11 cellular contexts compared by ENCODE assay signal in the genomic region with DNA sequence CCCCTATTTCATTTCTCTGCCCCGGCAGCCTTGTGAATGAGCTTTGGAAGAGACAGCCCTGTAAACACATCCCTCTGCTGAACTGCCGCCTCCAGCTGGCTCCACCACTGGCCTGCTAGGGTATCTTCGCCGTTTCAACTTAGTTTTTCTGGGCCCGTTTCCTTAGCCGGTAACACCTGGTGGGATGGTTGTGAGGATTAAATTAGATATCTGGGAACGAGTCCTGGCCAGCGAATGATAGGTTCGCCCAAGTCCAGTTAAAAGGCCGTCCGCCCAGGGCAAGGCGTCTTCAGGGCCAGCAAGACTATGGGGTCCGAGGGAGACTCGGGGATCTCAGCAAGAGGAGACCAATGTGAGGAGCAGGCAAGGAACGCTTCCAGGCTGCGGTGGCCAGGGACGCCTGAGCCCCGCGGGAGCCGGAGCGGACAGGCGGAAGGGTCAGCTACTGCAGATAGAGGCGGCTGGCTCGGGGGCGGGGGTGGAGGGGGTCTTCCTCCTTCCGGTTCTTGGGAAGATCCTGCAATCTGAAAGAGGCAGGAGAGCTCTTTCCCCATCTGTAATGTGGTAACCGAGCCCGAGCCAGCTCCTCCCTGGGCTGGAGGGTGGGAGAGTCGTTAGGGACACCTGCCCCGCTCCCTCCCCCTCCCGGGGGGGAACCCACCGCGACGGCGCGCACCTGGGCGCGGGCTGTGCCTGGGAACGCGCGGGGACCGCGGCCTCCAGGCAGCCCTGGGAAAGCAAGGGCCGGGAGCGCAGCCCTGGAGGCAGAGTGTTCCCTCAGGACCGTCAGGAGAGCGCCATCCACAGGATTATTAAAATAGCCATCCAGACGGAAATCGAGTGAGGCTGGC. TPM values are rescaled to one million over a fixed set of nuclear protein-coding genes. Genes with fewer than 3 reads are reported as not detected.
DNase-seq lines count a peak whose midpoint lies in the region; ATAC-seq and TF ChIP-seq lines count a peak whose summit lies in the region.
"Had no signal": no experiment of that assay in that cellular context is flagged by ENCODE, and none has a peak within 500 bp of the region (broad histone marks: within the 10 kb centered on the region; RNA-seq: fewer than 3 reads in every experiment).

No MANE protein-coding gene starts in this region.

- H3K27me3 ChIP-seq in hepatocyte (no peaks in the 10 kb centered on the region), prostate gland (replicated peaks; ENCODE audit: insufficient read depth) (no peaks in the 10 kb centered on the region), A673 (replicated peaks; ENCODE audit: insufficient read depth, low read depth, low read length, poor library complexity) (no peaks in the 10 kb centered on the region)
- H3K27me3 ChIP-seq in CD8-positive, alpha-beta memory T cell (ENCODE audit: insufficient read depth, low read length, poor library complexity, severe bottlenecking): peaks cover 8% of the 10 kb centered on the region

- no peaks in the 10 kb centered on the region for H3K79me2 ChIP-seq in hepatocyte

- TF ChIP-seq POLR2A in prostate gland (IDR thresholded peaks at IDR 0.05): no peak

- CTCF ChIA-PET in T-cell (lab: Charles Lee) (interaction anchor here (0.7 kb wide), 2 partner anchors 47 to 101 kb away, joined by 3 to 6 read pairs; no protein-coding TSS in a partner anchor), A673 (lab: Charles Lee) (no interaction called here)
- CTCF ChIA-PET in CD8-positive, alpha-beta memory T cell (lab: Charles Lee): no interaction called here

- no TSS peak for BruUV-seq in A673 (replicated peaks; lab: Mats Ljungman, UMichigan)

- peaks cover 4 to 16% of the 10 kb centered on the region in 2 donors for H3K27me3 Mint-ChIP-seq in T-cell
- peaks cover 15 to 18% of the 10 kb centered on the region in 2 donors for H3K27me3 Mint-ChIP-seq in CD8-positive, alpha-beta memory T cell

- TF ChIP-seq CTCF in hepatocyte (IDR thresholded peaks at IDR 0.05; ENCODE audit: poor library complexity) (peak; percentile 32), prostate gland (IDR thresholded peaks at IDR 0.05) (no peak), A673 (conservative IDR thresholded peaks at IDR 0.05; ENCODE audit: low read depth, low read length) (no peak; the same call in 1 of the 2 replicates)

- H2AFZ ChIP-seq in hepatocyte: peak overlapping the region; percentile 78

- H4K20me1 ChIP-seq in hepatocyte (ENCODE audit: insufficient read depth, poor library complexity, severe bottlenecking): no peaks in the 10 kb centered on the region

- H3K27ac ChIP-seq in hepatocyte: peak overlapping the region; percentile 7
- H3K27ac ChIP-seq in prostate gland: no peak overlapping the region
- no peak overlapping the region for H3K27ac ChIP-seq in A673 (ENCODE audit: low read depth, low read length, poor library complexity, severe bottlenecking)
- H3K27ac ChIP-seq in CD8-positive, alpha-beta memory T cell (ENCODE audit: low read depth, low read length): no peak overlapping the region
- H3K27ac ChIP-seq: HL-60 had no signal

- H3K36me3 Mint-ChIP-seq in T-cell: no peaks in the 10 kb centered on the region
- no peaks in the 10 kb centered on the region for H3K36me3 Mint-ChIP-seq in CD8-positive, alpha-beta memory T cell

- H3K9me2 ChIP-seq in hepatocyte (replicated peaks; ENCODE audit: insufficient read depth): no peaks in the 10 kb centered on the region

- no peaks in the 10 kb centered on the region for H3K4me1 ChIP-seq in ES-I3 (ENCODE audit: insufficient read depth, low read length)
- no peaks in the 10 kb centered on the region for H3K4me1 ChIP-seq in hepatocyte (ENCODE audit: insufficient read depth)
- H3K4me1 ChIP-seq in prostate gland (replicated peaks): no peaks in the 10 kb centered on the region
- H3K4me1 ChIP-seq in A673 (ENCODE audit: insufficient read depth, low read length, poor library complexity, severe bottlenecking): no peaks in the 10 kb centered on the region
- no peaks in the 10 kb centered on the region for H3K4me1 ChIP-seq in CD8-positive, alpha-beta memory T cell (ENCODE audit: insufficient read depth, low read length)

- no peaks in the 10 kb centered on the region for H3K36me3 ChIP-seq in ES-I3 (ENCODE audit: insufficient read depth, low read length)
- H3K36me3 ChIP-seq in hepatocyte (replicated peaks; ENCODE audit: insufficient read depth, low read depth): no peaks in the 10 kb centered on the region
- H3K36me3 ChIP-seq in prostate gland: no peaks in the 10 kb centered on the region
- H3K36me3 ChIP-seq in A673 (ENCODE audit: insufficient read depth, low read length, poor library complexity, severe bottlenecking): no peaks in the 10 kb centered on the region
- H3K36me3 ChIP-seq in CD8-positive, alpha-beta memory T cell (ENCODE audit: insufficient read depth, low read length): no peaks in the 10 kb centered on the region

- peak overlapping the region; percentile 67 for H3K9ac ChIP-seq in ES-I3 (ENCODE audit: low read depth, low read length)

- DNase-seq in T-cell (no peak), hepatocyte (ENCODE audit: low spot score) (peak; percentile 64), prostate gland (ENCODE audit: low spot score) (no peak), A673 (ENCODE audit: low spot score) (no peak), sciatic nerve (ENCODE audit: low spot score) (no peak)
- no peak for DNase-seq in CD8-positive, alpha-beta memory T cell
- DNase-seq: activated CD4-positive, alpha-beta T cell treated with anti-CD3 and anti-CD28 coated beads, Interleukin-2, amount 50 U/mL, for 1 hour; nucleus accumbens had no signal

- H3K4me3 ChIP-seq in hepatocyte (peak overlapping the region; percentile 1), prostate gland (peak overlapping the region; percentile 9 to 19), A673 (ENCODE audit: low read depth, low read length, poor library complexity, severe bottlenecking) (no peak overlapping the region)
- no peak overlapping the region for H3K4me3 ChIP-seq in CD8-positive, alpha-beta memory T cell (ENCODE audit: low read length)

- peak overlapping the region; percentile 87 for H3K4me2 ChIP-seq in hepatocyte

- H3K9me3 Mint-ChIP-seq in T-cell: no peaks in the 10 kb centered on the region
- no peaks in the 10 kb centered on the region for H3K9me3 Mint-ChIP-seq in CD8-positive, alpha-beta memory T cell

- H3K9me3 ChIP-seq in ES-I3 (ENCODE audit: control insufficient read depth, insufficient read depth, low read length) (no peaks in the 10 kb centered on the region), hepatocyte (ENCODE audit: low read depth) (no peaks in the 10 kb centered on the region), prostate gland (no peaks in the 10 kb centered on the region), A673 (ENCODE audit: low read depth, low read length, poor library complexity, severe bottlenecking) (no peaks in the 10 kb centered on the region)
- no peaks in the 10 kb centered on the region for H3K9me3 ChIP-seq in CD8-positive, alpha-beta memory T cell (ENCODE audit: low read length)

- POLR2A ChIA-PET in T-cell (lab: Charles Lee) (interaction anchor here in 1 of 2 donors (0.7 kb wide), 1 partner anchor 25 kb away, joined by 9 read pairs; no protein-coding TSS in a partner anchor), A673 (lab: Charles Lee; ENCODE audit: low non-redundant PET) (no interaction called here)
- POLR2A ChIA-PET in CD8-positive, alpha-beta memory T cell (lab: Charles Lee): no interaction called here

- intact Hi-C loops in prostate gland (cut with DNase I): no loop called here
- intact Hi-C loops in A673 (cut with micrococcal nuclease; ENCODE audit: unreplicated experiment): no loop called here
- intact Hi-C loops in sciatic nerve (cut with DNase I): no loop called here

- WGBS in hepatocyte (ENCODE audit: low lambda C conversion rate, missing lambda C conversion rate): 8% methylated on average over 31 of the region's 49 CpGs
- 10% methylated on average over 48 of the region's 49 CpGs for WGBS in prostate gland

- H3K4me1 Mint-ChIP-seq in T-cell: peaks cover 0 to 4% (median 3%) of the 10 kb centered on the region in 3 donors
- H3K4me1 Mint-ChIP-seq in CD8-positive, alpha-beta memory T cell: peaks cover 0 to 3% (median 3%) of the 10 kb centered on the region in 3 donors

- H3K4me3 Mint-ChIP-seq in T-cell: peak overlapping the region; percentile 31 to 43 (median 34)
- peak overlapping the region in 1 of 7 donors; percentile 56 for H3K4me3 Mint-ChIP-seq in CD8-positive, alpha-beta memory T cell

- peak in 1 of 4 experiments; percentile 31 for ATAC-seq in T-cell (replicated peaks in 1 of 4)
- ATAC-seq in HG02642 (IDR thresholded peaks at IDR 0.05; ENCODE audit: poor library complexity, unreplicated experiment): no peak
- no peak for ATAC-seq in sciatic nerve

- H3K27ac Mint-ChIP-seq in T-cell: no peak overlapping the region
- H3K27ac Mint-ChIP-seq in CD8-positive, alpha-beta memory T cell: peak overlapping the region in 1 of 8 donors; percentile 63

RNA-seq across cellular contexts. Expression of a gene that starts 4.5 kb away (rescaled TPM):
- total RNA-seq in T-cell (under 1 TPM in 1 of 5 donors, not detected in 4; 0.53 TPM), hepatocyte (not detected in 2 replicates), prostate gland (not detected), A673 (2021) (not detected in 2 replicates), sciatic nerve (0.40 TPM)
- not detected in 2 replicates for polyA plus RNA-seq in hepatocyte
- total RNA-seq in CD8-positive, alpha-beta memory T cell: not detected
- not detected for polyA plus RNA-seq in CD8-positive, alpha-beta memory T cell

RNA-seq across cellular contexts. Expression of a gene that starts 17.9 kb away (rescaled TPM):
- 10 to 100 TPM; 51.2 to 86.2 (median 79.4) TPM for total RNA-seq in T-cell
- 53.8 and 71.8 TPM in 2 replicates for total RNA-seq in hepatocyte
- polyA plus RNA-seq in hepatocyte: 137 and 152 TPM in 2 replicates
- 10 to 100 TPM; 52.3 to 68.5 TPM for total RNA-seq in prostate gland
- 34.5 and 37.7 TPM in 2 replicates for total RNA-seq in A673 (2021)
- 10 to 100 TPM; 53.1 to 55.8 TPM for total RNA-seq in CD8-positive, alpha-beta memory T cell
- 122 TPM for polyA plus RNA-seq in CD8-positive, alpha-beta memory T cell
- total RNA-seq in sciatic nerve: 44.9 TPM

RNA-seq across cellular contexts. Expression of a gene that starts 32.0 kb away (rescaled TPM):
- total RNA-seq in T-cell: 10 to 100 TPM; 62.5 to 89.2 (median 81.3) TPM
- 94.9 and 111 TPM in 2 replicates for total RNA-seq in hepatocyte
- 63.0 and 69.5 TPM in 2 replicates for polyA plus RNA-seq in hepatocyte
- total RNA-seq in prostate gland: 10 to 100 TPM; 79.0 to 79.8 TPM
- total RNA-seq in A673 (2021): 168 and 183 TPM in 2 replicates
- 100 to 1,000 TPM; 199 to 200 TPM for total RNA-seq in CD8-positive, alpha-beta memory T cell
- polyA plus RNA-seq in CD8-positive, alpha-beta memory T cell: 95.0 TPM
- 51.6 TPM for total RNA-seq in sciatic nerve

RNA-seq across cellular contexts. Expression of a gene that starts 49.2 kb away (rescaled TPM):
- total RNA-seq in T-cell (1 to 10 TPM in 4 of 5 donors, under 1 TPM in 1; 0.93 to 3.4 (median 1.3) TPM), hepatocyte (4.4 and 6.5 TPM in 2 replicates), prostate gland (10 to 100 TPM; 14.7 to 85.9 TPM), A673 (2021) (1.2 and 1.8 TPM in 2 replicates), sciatic nerve (1.8 TPM)
- 10.4 and 16.2 TPM in 2 replicates for polyA plus RNA-seq in hepatocyte
- under 1 TPM; 0.39 to 0.51 TPM for total RNA-seq in CD8-positive, alpha-beta memory T cell
- polyA plus RNA-seq in CD8-positive, alpha-beta memory T cell: not detected

Comparison
In these comparisons a context has a peak if more than half of its experiments do, and no peak if none do; other contexts are left out.
1. H3K4me3 ChIP-seq: peak in hepatocyte (single experiment) and prostate gland (2 of 2); none in A673 (single experiment) and CD8-positive, alpha-beta memory T cell (single experiment).
2. CTCF ChIA-PET loops: an anchor here in T-cell (0.7 kb wide); none called in A673 and CD8-positive, alpha-beta memory T cell.